ENCODE assay signal across 19 cellular contexts in genomic region chr3:182808041-182808765, GRCh38. TPM values are rescaled to one million over a fixed set of nuclear protein-coding genes. Genes with fewer than 3 reads are reported as not detected.
DNase-seq lines count a peak whose midpoint lies in the region; ATAC-seq and TF ChIP-seq lines count a peak whose summit lies in the region.
"Had no signal": no experiment of that assay in that cellular context is flagged by ENCODE, and none has a peak within 500 bp of the region (broad histone marks: within the 10 kb centered on the region; RNA-seq: fewer than 3 reads in every experiment).

No MANE protein-coding gene starts in this region.

- H3K4me3 Mint-ChIP-seq in activated naive CD4-positive, alpha-beta T cell treated with anti-CD3 and anti-CD28 coated beads, Interleukin-2, amount 50 U/mL, for 24 hours: no peak overlapping the region
- H3K4me3 Mint-ChIP-seq in activated T-helper 1 cell treated with anti-CD3 and anti-CD28 coated beads, Interleukin-12 subunit alpha, Interleukin-12 subunit beta, Interleukin-2, Interleukin-4 antibody, amounts not matched to agents 30 ng/mL and 10 ng/mL and 1 ng/mL, durations not matched to agents 14 hours and 24 hours and 36 hours: no peak overlapping the region

- H3K27me3 ChIP-seq in left lung: no peaks in the 10 kb centered on the region
- H3K27me3 ChIP-seq: SJSA1 had no signal

- intact Hi-C loops in left lung (cut with DNase I): no loop called here
- intact Hi-C loops in activated T-helper 1 cell treated with anti-CD3 and anti-CD28 coated beads, Interleukin-12 subunit alpha, Interleukin-12 subunit beta, Interleukin-2, Interleukin-4 antibody, amounts not matched to agents 30 ng/mL and 10 ng/mL and 1 ng/mL, durations not matched to agents 14 hours and 24 hours and 36 hours (cut with micrococcal nuclease): no loop called here

- no peaks in the 10 kb centered on the region for H3K27me3 Mint-ChIP-seq in activated naive CD4-positive, alpha-beta T cell treated with anti-CD3 and anti-CD28 coated beads, Interleukin-2, amount 50 U/mL, for 24 hours
- H3K27me3 Mint-ChIP-seq in activated T-helper 1 cell treated with anti-CD3 and anti-CD28 coated beads, Interleukin-12 subunit alpha, Interleukin-12 subunit beta, Interleukin-2, Interleukin-4 antibody, amounts not matched to agents 30 ng/mL and 10 ng/mL and 1 ng/mL, durations not matched to agents 14 hours and 24 hours and 36 hours (ENCODE audit: insufficient read depth): no peaks in the 10 kb centered on the region

- peaks cover 9% of the 10 kb centered on the region for H3K36me3 Mint-ChIP-seq in activated naive CD4-positive, alpha-beta T cell treated with anti-CD3 and anti-CD28 coated beads, Interleukin-2, amount 50 U/mL, for 24 hours
- peaks cover 11% of the 10 kb centered on the region for H3K36me3 Mint-ChIP-seq in activated T-helper 1 cell treated with anti-CD3 and anti-CD28 coated beads, Interleukin-12 subunit alpha, Interleukin-12 subunit beta, Interleukin-2, Interleukin-4 antibody, amounts not matched to agents 30 ng/mL and 10 ng/mL and 1 ng/mL, durations not matched to agents 14 hours and 24 hours and 36 hours (ENCODE audit: low read depth)

- H3K27ac Mint-ChIP-seq in activated naive CD4-positive, alpha-beta T cell treated with anti-CD3 and anti-CD28 coated beads, Interleukin-2, amount 50 U/mL, for 24 hours: peak overlapping the region; percentile 13
- H3K27ac Mint-ChIP-seq in activated T-helper 1 cell treated with anti-CD3 and anti-CD28 coated beads, Interleukin-12 subunit alpha, Interleukin-12 subunit beta, Interleukin-2, Interleukin-4 antibody, amounts not matched to agents 30 ng/mL and 10 ng/mL and 1 ng/mL, durations not matched to agents 14 hours and 24 hours and 36 hours: no peak overlapping the region

- no peak overlapping the region for H3K9ac ChIP-seq in SK-N-MC (ENCODE audit: insufficient read length)

- H3K9me3 ChIP-seq in SK-N-MC (ENCODE audit: low read depth, low read length) (no peaks in the 10 kb centered on the region), left lung (no peaks in the 10 kb centered on the region)
- H3K9me3 ChIP-seq: HAP-1, SJSA1 had no signal

- peak; percentile 57 for ATAC-seq in left lung
- ATAC-seq: PC-3 had no signal

- TF ChIP-seq CTCF in left lung (IDR thresholded peaks at IDR 0.05): no peak

- no peaks in the 10 kb centered on the region for H3K9me3 Mint-ChIP-seq in activated naive CD4-positive, alpha-beta T cell treated with anti-CD3 and anti-CD28 coated beads, Interleukin-2, amount 50 U/mL, for 24 hours
- H3K9me3 Mint-ChIP-seq in activated T-helper 1 cell treated with anti-CD3 and anti-CD28 coated beads, Interleukin-12 subunit alpha, Interleukin-12 subunit beta, Interleukin-2, Interleukin-4 antibody, amounts not matched to agents 30 ng/mL and 10 ng/mL and 1 ng/mL, durations not matched to agents 14 hours and 24 hours and 36 hours: no peaks in the 10 kb centered on the region

- peaks cover 85% of the 10 kb centered on the region for H3K4me1 Mint-ChIP-seq in activated naive CD4-positive, alpha-beta T cell treated with anti-CD3 and anti-CD28 coated beads, Interleukin-2, amount 50 U/mL, for 24 hours
- peaks cover 28% of the 10 kb centered on the region for H3K4me1 Mint-ChIP-seq in activated T-helper 1 cell treated with anti-CD3 and anti-CD28 coated beads, Interleukin-12 subunit alpha, Interleukin-12 subunit beta, Interleukin-2, Interleukin-4 antibody, amounts not matched to agents 30 ng/mL and 10 ng/mL and 1 ng/mL, durations not matched to agents 14 hours and 24 hours and 36 hours (ENCODE audit: low read depth)

- DNase-seq in activated naive CD4-positive, alpha-beta T cell treated with Interleukin-2 at 50 U/mL for 16 hours: no peak
- no peak for DNase-seq in SK-N-MC (ENCODE audit: low read depth, low spot score)
- DNase-seq in left lung: no peak
- DNase-seq in activated T-helper 1 cell treated with anti-CD3 and anti-CD28 coated beads, Interleukin-12 subunit alpha, Interleukin-12 subunit beta, Interleukin-2, Interleukin-4 antibody, amounts not matched to agents 30 ng/mL and 10 ng/mL and 1 ng/mL, durations not matched to agents 14 hours and 24 hours and 36 hours (ENCODE audit: low spot score): no peak
- no peak for DNase-seq in H4 (ENCODE audit: low spot score)
- DNase-seq in C1 segment of cervical spinal cord (lab: John Stamatoyannopoulos, UW): no peak
- DNase-seq in NCI-H345 (lab: John Stamatoyannopoulos, UW): no peak
- DNase-seq: 8988T, KBM-7, NCI-H1048, NCI-H1436 treated with DMSO at 0.1 percent for 48 hours, NCI-H2029 treated with DMSO at 0.1 percent for 48 hours, NCI-H2171 treated with DMSO at 0.1 percent for 48 hours, NCI-H510A treated with DMSO at 0.1 percent for 48 hours, NCI-H82, PC-3 had no signal

- H3K27ac ChIP-seq in SK-N-MC (peak overlapping the region; percentile 2; the same call in 1 of the 2 replicates), left lung (no peak overlapping the region)
- H3K27ac ChIP-seq: SJSA1 had no signal

- H3K4me1 ChIP-seq in left lung: peaks cover 0 to 47% of the 10 kb centered on the region in 2 donors
- H3K4me1 ChIP-seq: HAP-1 had no signal

- no peaks in the 10 kb centered on the region; the same call in 1 of the 2 replicates for H3K36me3 ChIP-seq in SK-N-MC (ENCODE audit: insufficient read depth, low read length)
- no peaks in the 10 kb centered on the region for H3K36me3 ChIP-seq in left lung
- H3K36me3 ChIP-seq: HAP-1, SJSA1 had no signal

- H3K4me3 ChIP-seq in SK-N-MC (no peak overlapping the region), left lung (no peak overlapping the region)
- H3K4me3 ChIP-seq: HAP-1, SJSA1 had no signal

RNA-seq across cellular contexts. Expression of gene ATP11B, which starts 14.9 kb away (rescaled TPM):
- total RNA-seq in left lung: 10 to 100 TPM; 72.9 to 85.0 TPM
- 92.3 and 95.1 TPM in 2 replicates for total RNA-seq in activated T-helper 1 cell treated with anti-CD3 and anti-CD28 coated beads, Interleukin-12 subunit alpha, Interleukin-12 subunit beta, Interleukin-2, Interleukin-4 antibody, amounts not matched to agents 30 ng/mL and 10 ng/mL and 1 ng/mL, durations not matched to agents 14 hours and 24 hours and 36 hours
- total RNA-seq in H4 (2014; rRNA removed; shearing (Covaris generic)): 40.9 and 45.3 TPM in 2 replicates
